In genomic region chr11:19938051-19938856, GRCh38 we compare ENCODE assay signal across 8 cellular contexts.
A peak's percentile ranks its signal among the peaks of the same experiment; 100 is the strongest.
DNase-seq lines count a peak whose midpoint lies in the region; ATAC-seq and TF ChIP-seq lines count a peak whose summit lies in the region.

No MANE protein-coding gene starts in this region.

- H3K36me3 Mint-ChIP-seq in osteocyte (ENCODE audit: unreplicated experiment), result peaks cover 10% of the 10 kb centered on the region

- H3K4me1 Mint-ChIP-seq in osteocyte (ENCODE audit: unreplicated experiment), result peaks cover 21% of the 10 kb centered on the region

- H3K27me3 Mint-ChIP-seq in osteocyte (ENCODE audit: unreplicated experiment), result no peaks in the 10 kb centered on the region

- peak; percentile 64 for ATAC-seq in GM21786 (IDR thresholded peaks at IDR 0.05; ENCODE audit: unreplicated experiment)

- H3K27ac Mint-ChIP-seq in osteocyte (ENCODE audit: unreplicated experiment), result no peak overlapping the region

- H3K9me3 Mint-ChIP-seq in osteocyte (ENCODE audit: unreplicated experiment), result no peaks in the 10 kb centered on the region

- H3K4me3 Mint-ChIP-seq in osteocyte (ENCODE audit: unreplicated experiment), result no peak overlapping the region

- TF ChIP-seq CTCF in LNCAP (IDR thresholded peaks at IDR 0.05), result peak; percentile 97
- TF ChIP-seq CTCF in WI38 (IDR thresholded peaks at IDR 0.05; ENCODE audit: low read depth, low read length), result peak; percentile 82
- TF ChIP-seq CTCF in fibroblast of mammary gland (conservative IDR thresholded peaks at IDR 0.05; ENCODE audit: control insufficient read depth, insufficient read depth, low read depth, low read length), result peak; percentile 84
- peak; percentile 86 for TF ChIP-seq CTCF in osteocyte (IDR thresholded peaks at IDR 0.05)

- H3K4me3 ChIP-seq in WI38 (ENCODE audit: low read depth, low read length), result no peak overlapping the region
- no peak overlapping the region for H3K4me3 ChIP-seq in fibroblast of mammary gland (ENCODE audit: control insufficient read depth, low read depth, low read length)

- DNase-seq in NCI-H510A treated with DMSO at 0.1 percent for 48 hours (lab: John Stamatoyannopoulos, UW) (peak; percentile 20), NCI-H510A (lab: John Stamatoyannopoulos, UW) (no peak), fibroblast of mammary gland (ENCODE audit: low read depth) (peak; percentile 65), osteocyte (ENCODE audit: extremely low spot score, unreplicated experiment) (no peak), activated gamma-delta T cell (lab: John Stamatoyannopoulos, UW) (no peak)

Comparison
In these comparisons a context has a peak if more than half of its experiments do, and no peak if none do; other contexts are left out.
1. DNase-seq: peak in NCI-H510A treated with DMSO at 0.1 percent for 48 hours (single experiment) and fibroblast of mammary gland (single experiment); none in NCI-H510A (single experiment), osteocyte (single experiment) and activated gamma-delta T cell (single experiment).
2. Peak in every context shown above with its lines, with median percentiles within 50 percentile points of each other: CTCF ChIP-seq.